22 cellular contexts compared by ENCODE assay signal in genomic region chr5:144265643-144266042, GRCh38.
DNase-seq lines count a peak whose midpoint lies in the region; ATAC-seq, FAIRE-seq and TF ChIP-seq lines count a peak whose summit lies in the region.
"Had no signal": no experiment of that assay in that cellular context is flagged by ENCODE, and none has a peak within 500 bp of the region (broad histone marks: within the 10 kb centered on the region; RNA-seq: fewer than 3 reads in every experiment).

No MANE protein-coding gene starts in this region.

- H2AK9ac ChIP-seq in IMR-90 (replicated peaks; ENCODE audit: low read depth, low read length, poor library complexity) = no peak overlapping the region

- TF ChIP-seq CTCF in A549 (IDR thresholded peaks at IDR 0.05) (no peak), IMR-90 (conservative IDR thresholded peaks at IDR 0.05; ENCODE audit: low read depth, low read length) (no peak), body of pancreas (IDR thresholded peaks at IDR 0.05) (no peak)

- no peak overlapping the region for H3K56ac ChIP-seq in IMR-90 (ENCODE audit: extremely low read depth, insufficient read depth, low read length)

- H3K9me3 Mint-ChIP-seq in activated CD4-positive, alpha-beta T cell treated with anti-CD3 and anti-CD28 coated beads for 36 hours (ENCODE audit: low read depth) = peaks cover 4% of the 10 kb centered on the region

- no peak overlapping the region for H2AFZ ChIP-seq in IMR-90 (replicated peaks; ENCODE audit: low read length, poor library complexity)

- no peak overlapping the region for H3K9ac ChIP-seq in IMR-90 (ENCODE audit: low read depth, low read length)
- H3K9ac ChIP-seq: BLaER1 treated with 17β-estradiol and CSF1 and Interleukin-3, amounts not matched to agents 10 nM and 100 nM had no signal

- WGBS in A549 (ENCODE audit: missing lambda C conversion rate) = 68% methylated on average over 2 of the region's 2 CpGs
- WGBS in IMR-90 (ENCODE audit: extremely low coverage in 2 of 2, insufficient read length in 1 of 2), 2 experiments = no CpG with 5 or more reads among the region's 2 CpGs
- 19 to 41% methylated on average over 2 of the region's 2 CpGs for WGBS in body of pancreas, 2 donors

- no TSS peak for BruUV-seq in IMR-90 (replicated peaks; lab: Mats Ljungman, UMichigan)

- H3K36me3 ChIP-seq in IMR-90 (ENCODE audit: control insufficient read depth, insufficient read depth, low read length) = no peaks in the 10 kb centered on the region
- H3K36me3 ChIP-seq in body of pancreas (replicated peaks in 1 of 2; ENCODE audit: insufficient read depth in 1 of 2, low read depth in 2 of 2) = no peaks in the 10 kb centered on the region
- no peaks in the 10 kb centered on the region for H3K36me3 ChIP-seq in H7 (replicated peaks; ENCODE audit: control insufficient read depth, insufficient read depth, low read length)
- H3K36me3 ChIP-seq: BLaER1 treated with 17β-estradiol and CSF1 and Interleukin-3, amounts not matched to agents 10 nM and 100 nM had no signal

- H3K4ac ChIP-seq in IMR-90 (ENCODE audit: low read depth, low read length) = no peak overlapping the region

- no peaks in the 10 kb centered on the region for H3K79me1 ChIP-seq in IMR-90 (ENCODE audit: low read depth in 1 of 2, low read length in 2 of 2)

- H3K9me3 ChIP-seq in A549 (no peaks in the 10 kb centered on the region), IMR-90 (ENCODE audit: control insufficient read depth, insufficient read depth, low read length) (no peaks in the 10 kb centered on the region), body of pancreas (no peaks in the 10 kb centered on the region)

- no peak overlapping the region for H4K91ac ChIP-seq in IMR-90 (ENCODE audit: insufficient read depth, low read depth, low read length)

- H3K27me3 ChIP-seq in IMR-90 (ENCODE audit: control insufficient read depth, insufficient read depth, low read length) (no peaks in the 10 kb centered on the region; the same call in none of the 2 replicates), body of pancreas (no peaks in the 10 kb centered on the region), H7 (ENCODE audit: control insufficient read depth, insufficient read depth, low read length) (no peaks in the 10 kb centered on the region)
- H3K27me3 ChIP-seq: BLaER1 treated with 17β-estradiol and CSF1 and Interleukin-3, amounts not matched to agents 10 nM and 100 nM had no signal

- TF ChIP-seq RAD21 in A549 (conservative IDR thresholded peaks at IDR 0.05 in 1 of 2, IDR thresholded peaks at IDR 0.05 in 1 of 2) (no peak), IMR-90 (IDR thresholded peaks at IDR 0.05; ENCODE audit: low read length) (no peak)

- H3K27ac ChIP-seq in A549 = no peak overlapping the region
- H3K27ac ChIP-seq in IMR-90 (ENCODE audit: insufficient read depth, low read length) = no peak overlapping the region
- peak overlapping the region in 3 of 4 donors; percentile 31 to 60 (median 58) for H3K27ac ChIP-seq in body of pancreas
- H3K27ac ChIP-seq: BLaER1 treated with 17β-estradiol and CSF1 and Interleukin-3, amounts not matched to agents 10 nM and 100 nM; C4-2B had no signal

- no peak overlapping the region for H2BK20ac ChIP-seq in IMR-90 (ENCODE audit: low read depth, low read length)

- TF ChIP-seq POLR2A in A549 (IDR thresholded peaks at IDR 0.05; ENCODE audit: low read length) (no peak), IMR-90 (IDR thresholded peaks at IDR 0.05; ENCODE audit: low read depth, low read length) (no peak), body of pancreas (IDR thresholded peaks at IDR 0.05) (no peak)

- H3K9me1 ChIP-seq in IMR-90 (ENCODE audit: insufficient read depth, low read length) = no peaks in the 10 kb centered on the region

- no peak overlapping the region for H2BK120ac ChIP-seq in IMR-90 (ENCODE audit: low read depth, low read length)

- CTCF ChIA-PET in A549 (lab: Yijun Ruan, JAX) = interaction anchor here (0.8 kb wide), 1 partner anchor 18 kb away, joined by 3 read pairs; no protein-coding TSS in a partner anchor
- CTCF ChIA-PET in IMR-90 (lab: Yijun Ruan, JAX) = no interaction called here
- CTCF ChIA-PET in activated CD4-positive, alpha-beta T cell treated with anti-CD3 and anti-CD28 coated beads for 36 hours (lab: Charles Lee) = interaction anchor here (0.6 to 1.9 kb wide), 2 partner anchors 18 to 60 kb away, joined by 3 to 5 read pairs; no protein-coding TSS in a partner anchor

- intact Hi-C loops in IMR-90 (cut with micrococcal nuclease) (no loop called here), body of pancreas (cut with DNase I) (no loop called here)
- intact Hi-C loops in activated CD4-positive, alpha-beta T cell treated with anti-CD3 and anti-CD28 coated beads for 36 hours (cut with DNase I, micrococcal nuclease) = no loop called here

- no peak for ATAC-seq in A549
- no peak for ATAC-seq in IMR-90 (ENCODE audit: low read depth)
- ATAC-seq in body of pancreas = peak; percentile 59
- no peak for ATAC-seq in activated CD4-positive, alpha-beta T cell treated with anti-CD3 and anti-CD28 coated beads for 36 hours
- ATAC-seq: CD8-positive, alpha-beta T cell had no signal

- dilution Hi-C loops in IMR-90 (cut with HindIII; ENCODE audit: low sequenced_read_pairs, unreplicated experiment) = no loop called here

- H3K4me2 ChIP-seq in A549 = no peak overlapping the region
- H3K4me2 ChIP-seq in IMR-90 (ENCODE audit: low read depth, low read length) = no peak overlapping the region
- H3K4me2 ChIP-seq: BLaER1 treated with 17β-estradiol and CSF1 and Interleukin-3, amounts not matched to agents 10 nM and 100 nM had no signal

- H2BK5ac ChIP-seq in IMR-90 (ENCODE audit: low read depth, low read length, poor library complexity, severe bottlenecking) = no peak overlapping the region

- H3K23ac ChIP-seq in IMR-90 (ENCODE audit: low read depth, low read length) = no peak overlapping the region

- POLR2A ChIA-PET in A549 (lab: Yijun Ruan, JAX) (no interaction called here), IMR-90 (lab: Charles Lee; ENCODE audit: unreplicated experiment) (no interaction called here)
- POLR2A ChIA-PET in activated CD4-positive, alpha-beta T cell treated with anti-CD3 and anti-CD28 coated beads for 36 hours (lab: Charles Lee) = no interaction called here

- no peak overlapping the region for H2BK15ac ChIP-seq in IMR-90 (ENCODE audit: low read depth, low read length)

- no peak overlapping the region for H3K27ac Mint-ChIP-seq in activated CD4-positive, alpha-beta T cell treated with anti-CD3 and anti-CD28 coated beads for 36 hours
- H3K27ac Mint-ChIP-seq: B cell; CD4-positive, alpha-beta T cell; CD8-positive, alpha-beta T cell had no signal

- no peak for TF ChIP-seq EP300 in A549 (IDR thresholded peaks at IDR 0.05)

- no peak overlapping the region for H3K4me3 Mint-ChIP-seq in activated CD4-positive, alpha-beta T cell treated with anti-CD3 and anti-CD28 coated beads for 36 hours
- H3K4me3 Mint-ChIP-seq: B cell; CD4-positive, alpha-beta T cell; CD8-positive, alpha-beta T cell had no signal

- no peaks in the 10 kb centered on the region for H3K36me3 Mint-ChIP-seq in activated CD4-positive, alpha-beta T cell treated with anti-CD3 and anti-CD28 coated beads for 36 hours (ENCODE audit: low read depth)
- H3K36me3 Mint-ChIP-seq: CD8-positive, alpha-beta T cell had no signal

- no peak overlapping the region for H2AK5ac ChIP-seq in IMR-90 (ENCODE audit: low read depth, low read length)

- no peak overlapping the region for H4K8ac ChIP-seq in IMR-90 (ENCODE audit: low read depth in 2 of 2, low read length in 2 of 2)

- H3K27me3 Mint-ChIP-seq in activated CD4-positive, alpha-beta T cell treated with anti-CD3 and anti-CD28 coated beads for 36 hours = peaks cover 24% of the 10 kb centered on the region

- DNase-seq in A549 (ENCODE audit: low read depth in 1 of 2, low spot score in 1 of 2) (no peak), IMR-90 (no peak), body of pancreas (no peak), HT-29 (ENCODE audit: low spot score) (no peak), H7 (no peak)
- no peak for DNase-seq in activated CD4-positive, alpha-beta T cell treated with anti-CD3 and anti-CD28 coated beads for 36 hours
- DNase-seq: 8988T; AML-193; Caco-2; Calu3; CD4-positive, alpha-beta T cell; CD8-positive, alpha-beta T cell; DMS79 treated with DMSO at 0.1 percent for 48 hours; GF-D8 had no signal

- H4K5ac ChIP-seq in IMR-90 (ENCODE audit: low read depth, low read length) = no peak overlapping the region

- H3K4me1 ChIP-seq in A549 (no peaks in the 10 kb centered on the region), IMR-90 (ENCODE audit: control insufficient read depth, insufficient read depth, low read length) (no peaks in the 10 kb centered on the region), body of pancreas (peaks cover 36% of the 10 kb centered on the region)
- H3K4me1 ChIP-seq: BLaER1 treated with 17β-estradiol and CSF1 and Interleukin-3, amounts not matched to agents 10 nM and 100 nM; Caco-2 had no signal

- in situ Hi-C loops in IMR-90 (cut with MboI; ENCODE audit: low sequenced_read_pairs) = no loop called here

- no peak overlapping the region for H3K18ac ChIP-seq in IMR-90 (ENCODE audit: low read depth, low read length)

- peak; percentile 39 for FAIRE-seq in A549 (lab: Jason Lieb, UNC)
- FAIRE-seq: A204.1, D721Med, G401.6, GM12891, GM19239 had no signal

- H4K20me1 ChIP-seq in IMR-90 (ENCODE audit: insufficient read depth, low read length) = no peaks in the 10 kb centered on the region
- H4K20me1 ChIP-seq: BLaER1 treated with 17β-estradiol and CSF1 and Interleukin-3, amounts not matched to agents 10 nM and 100 nM had no signal

- H3K4me3 ChIP-seq in A549 (no peak overlapping the region), IMR-90 (ENCODE audit: insufficient read depth, low read depth, low read length) (no peak overlapping the region), body of pancreas (no peak overlapping the region), H7 (ENCODE audit: insufficient read depth, low read depth, low read length) (no peak overlapping the region)
- H3K4me3 ChIP-seq: BLaER1 treated with 17β-estradiol and CSF1 and Interleukin-3, amounts not matched to agents 10 nM and 100 nM had no signal

- H3K14ac ChIP-seq in IMR-90 (replicated peaks; ENCODE audit: low read depth, low read length) = no peak overlapping the region

- no peaks in the 10 kb centered on the region for H3K4me1 Mint-ChIP-seq in activated CD4-positive, alpha-beta T cell treated with anti-CD3 and anti-CD28 coated beads for 36 hours
- H3K4me1 Mint-ChIP-seq: B cell had no signal

TF ChIP-seq in A549, 52 proteins besides CTCF, POLR2A, EP300 and RAD21:
- TF ChIP-seq ZFP36 (IDR thresholded peaks at IDR 0.05; ENCODE audit: borderline replicate concordance, partially characterized antibody) = no peak

TF ChIP-seq in IMR-90, 13 proteins besides CTCF, POLR2A, EP300 and RAD21:
- no peak for TF ChIP-seq BHLHE40 (IDR thresholded peaks at IDR 0.05; ENCODE audit: low read depth, low read length)
- no peak for TF ChIP-seq MAZ (IDR thresholded peaks at IDR 0.05; ENCODE audit: borderline replicate concordance, low read depth, low read length)
- no peak for TF ChIP-seq SMC3 (IDR thresholded peaks at IDR 0.05; ENCODE audit: low read depth, low read length)
- TF ChIP-seq MXI1 (IDR thresholded peaks at IDR 0.05; ENCODE audit: borderline replicate concordance, low read depth, low read length) = no peak
- TF ChIP-seq RFX5 (IDR thresholded peaks at IDR 0.05; ENCODE audit: low read depth, low read length) = no peak
- peak; percentile 71 for TF ChIP-seq CEBPB (IDR thresholded peaks at IDR 0.05; ENCODE audit: low read depth, low read length)
- TF ChIP-seq CHD1 (IDR thresholded peaks at IDR 0.05; ENCODE audit: low read depth, low read length) = no peak

Comparison
In these comparisons a context has a peak if more than half of its experiments do, and no peak if none do; other contexts are left out.
1. H3K27ac ChIP-seq: peak in body of pancreas (3 of 4); none in A549 (0 of 2) and IMR-90 (single experiment).